28 cellular contexts compared by ENCODE assay signal in genomic region chr1:225440380-225440957, GRCh38. TPM values are rescaled to one million over a fixed set of nuclear protein-coding genes. Genes with fewer than 3 reads are reported as not detected.
DNase-seq lines count a peak whose midpoint lies in the region; ATAC-seq and TF ChIP-seq lines count a peak whose summit lies in the region.
"Had no signal": no experiment of that assay in that cellular context is flagged by ENCODE, and none has a peak within 500 bp of the region (broad histone marks: within the 10 kb centered on the region; RNA-seq: fewer than 3 reads in every experiment).

No MANE protein-coding gene starts in this region.

- H3K27me3 ChIP-seq in Caco-2 (replicated peaks; ENCODE audit: control insufficient read depth, insufficient read depth, low read length): no peaks in the 10 kb centered on the region; the same call in 1 of the 2 replicates
- no peaks in the 10 kb centered on the region for H3K27me3 ChIP-seq in SJCRH30
- H3K27me3 ChIP-seq: cardiac muscle cell, neutrophil, thyroid gland had no signal

- H3K9me3 ChIP-seq in Caco-2: no peaks in the 10 kb centered on the region
- no peaks in the 10 kb centered on the region for H3K9me3 ChIP-seq in HEK293 (ENCODE audit: control insufficient read depth, insufficient read depth, low read depth, low read length)
- H3K9me3 ChIP-seq in SJCRH30 (replicated peaks): no peaks in the 10 kb centered on the region
- H3K9me3 ChIP-seq: lower lobe of right lung, neutrophil, thyroid gland had no signal

- POLR2A ChIA-PET in Caco-2 (lab: Charles Lee): interaction anchor here (0.6 kb wide), 2 partner anchors 8 to 89 kb away, joined by 3 read pairs; no protein-coding TSS in a partner anchor
- POLR2A ChIA-PET in HEK293 (lab: Yijun Ruan, JAX): interaction anchor here (1.5 to 1.6 kb wide), 2 partner anchors 13 to 22 kb away, joined by 3 to 6 read pairs; partner anchors contain the start of gene LBR

- H3K4me3 Mint-ChIP-seq in Caco-2 (ENCODE audit: unreplicated experiment): no peak overlapping the region
- H3K4me3 Mint-ChIP-seq: activated CD4-positive, alpha-beta T cell treated with anti-CD3 and anti-CD28 coated beads, Interleukin-2, amount 10 ng/mL, durations not matched to agents 24 days and 14 days; activated naive CD4-positive, alpha-beta T cell treated with anti-CD3 and anti-CD28 coated beads, Interleukin-2, amount 50 U/mL, for 24 hours; activated T-helper 1 cell treated with anti-CD3 and anti-CD28 coated beads, Interleukin-12 subunit alpha, Interleukin-12 subunit beta, Interleukin-2, Interleukin-4 antibody, amounts not matched to agents 30 ng/mL and 10 ng/mL and 1 ng/mL, durations not matched to agents 14 hours and 24 hours and 36 hours; T-helper 2 cell treated with Interferon-gamma antibody and Interleukin-4, amounts not matched to agents 5 μg/mL and 100 μg/mL, for 36 hours had no signal

- DNase-seq in Caco-2 (peak in 1 of 2 experiments; percentile 42), left colon (peak; percentile 30 to 64), renal cortical epithelial cell (ENCODE audit: low read depth) (peak; percentile 59), SJCRH30 (no peak), NCI-H1092 treated with DMSO at 0.1 percent for 48 hours (lab: John Stamatoyannopoulos, UW) (no peak)
- DNase-seq: activated CD4-positive, alpha-beta T cell treated with anti-CD3 and anti-CD28 coated beads, Interleukin-2, amount 10 ng/mL, durations not matched to agents 24 days and 14 days; cortex of kidney; GM23248; islet precursor cell; lower lobe of right lung; NCI-H1436 treated with DMSO at 0.1 percent for 48 hours; NCI-H2171; NCI-H526; stimulated activated CD4-positive, alpha-beta T cell treated with anti-CD3 and anti-CD28 coated beads, Interleukin-4, amount 100 ng/mL, for 4 hours; stimulated activated naive CD4-positive, alpha-beta T cell treated with Interleukin-2 at 50 U/mL for 16 hours; thyroid gland had no signal

- H3K4me3 ChIP-seq in Caco-2 (ENCODE audit: low read depth, low read length): no peak overlapping the region
- H3K4me3 ChIP-seq in HEK293 (ENCODE audit: low read depth, low read length): no peak overlapping the region
- no peak overlapping the region for H3K4me3 ChIP-seq in SJCRH30
- H3K4me3 ChIP-seq: cardiac muscle cell, GM23248, lower lobe of right lung, SK-N-MC, thyroid gland had no signal

- peaks cover 20% of the 10 kb centered on the region for H3K4me1 Mint-ChIP-seq in Caco-2 (ENCODE audit: low read depth, unreplicated experiment)

- ATAC-seq in left colon: peak; percentile 44
- ATAC-seq in GM19463 (IDR thresholded peaks at IDR 0.05; ENCODE audit: unreplicated experiment): no peak
- no peak for ATAC-seq in GM18907 (IDR thresholded peaks at IDR 0.05; ENCODE audit: unreplicated experiment)

- H3K27ac ChIP-seq in HEK293 (ENCODE audit: extremely low read depth, low read depth, low read length) (no peak overlapping the region), SJCRH30 (no peak overlapping the region)
- H3K27ac ChIP-seq: C4-2B, cardiac muscle cell, GM23248, KMS-11, lower lobe of right lung, RWPE1, SK-N-MC, thyroid gland had no signal

- H3K4me1 ChIP-seq in Caco-2: peaks cover 31% of the 10 kb centered on the region
- no peaks in the 10 kb centered on the region for H3K4me1 ChIP-seq in HEK293 (ENCODE audit: control insufficient read depth, insufficient read depth, low read length)
- H3K4me1 ChIP-seq in SJCRH30: peaks cover 8% of the 10 kb centered on the region

- intact Hi-C loops in Caco-2 (cut with micrococcal nuclease; ENCODE audit: unreplicated experiment) (no loop called here), left colon (cut with DNase I, micrococcal nuclease) (no loop called here)

- no peaks in the 10 kb centered on the region for H3K9me3 Mint-ChIP-seq in Caco-2 (ENCODE audit: unreplicated experiment)
- H3K9me3 Mint-ChIP-seq: activated CD4-positive, alpha-beta T cell treated with anti-CD3 and anti-CD28 coated beads, Interleukin-2, amount 10 ng/mL, durations not matched to agents 24 days and 14 days; activated naive CD4-positive, alpha-beta T cell treated with anti-CD3 and anti-CD28 coated beads, Interleukin-2, amount 50 U/mL, for 24 hours; activated T-helper 1 cell treated with anti-CD3 and anti-CD28 coated beads, Interleukin-12 subunit alpha, Interleukin-12 subunit beta, Interleukin-2, Interleukin-4 antibody, amounts not matched to agents 30 ng/mL and 10 ng/mL and 1 ng/mL, durations not matched to agents 14 hours and 24 hours and 36 hours had no signal

- H3K36me3 ChIP-seq in Caco-2 (ENCODE audit: control insufficient read depth, insufficient read depth, low read length) (no peaks in the 10 kb centered on the region), HEK293 (ENCODE audit: control insufficient read depth in 2 of 2, insufficient read depth in 1 of 2, low read length in 2 of 2) (no peaks in the 10 kb centered on the region), SJCRH30 (no peaks in the 10 kb centered on the region)
- H3K36me3 ChIP-seq: cardiac muscle cell, lower lobe of right lung, neutrophil, thyroid gland had no signal

- no peaks in the 10 kb centered on the region for H3K27me3 Mint-ChIP-seq in Caco-2 (ENCODE audit: insufficient read depth, unreplicated experiment)
- H3K27me3 Mint-ChIP-seq: activated naive CD4-positive, alpha-beta T cell treated with anti-CD3 and anti-CD28 coated beads, Interleukin-2, amount 50 U/mL, for 24 hours had no signal

- peak overlapping the region; percentile 77 for H3K27ac Mint-ChIP-seq in Caco-2 (ENCODE audit: unreplicated experiment)
- H3K27ac Mint-ChIP-seq: activated CD4-positive, alpha-beta T cell treated with anti-CD3 and anti-CD28 coated beads, Interleukin-2, amount 10 ng/mL, durations not matched to agents 24 days and 14 days; activated naive CD4-positive, alpha-beta T cell treated with anti-CD3 and anti-CD28 coated beads, Interleukin-2, amount 50 U/mL, for 24 hours; activated T-helper 1 cell treated with anti-CD3 and anti-CD28 coated beads, Interleukin-12 subunit alpha, Interleukin-12 subunit beta, Interleukin-2, Interleukin-4 antibody, amounts not matched to agents 30 ng/mL and 10 ng/mL and 1 ng/mL, durations not matched to agents 14 hours and 24 hours and 36 hours had no signal

- TF ChIP-seq CTCF in Caco-2 (IDR thresholded peaks at IDR 0.05; ENCODE audit: insufficient read depth in 1 of 2, low read depth in 1 of 2, low read length in 1 of 2, severe bottlenecking in 1 of 2, unreplicated experiment in 1 of 2) (no peak), HEK293 (tag by site-specific recombination; IDR thresholded peaks at IDR 0.05) (no peak)

- CTCF ChIA-PET in Caco-2 (lab: Charles Lee): interaction anchor here (0.6 to 2.8 kb wide), 6 partner anchors 10 to 277 kb away, joined by 4 to 14 read pairs (median 4); partner anchors contain the start of gene LBR
- CTCF ChIA-PET in HEK293 (lab: Yijun Ruan, JAX): interaction anchor here (0.6 to 2.5 kb wide), 10 partner anchors 10 to 547 kb away, joined by 3 to 8 read pairs (median 6); no protein-coding TSS in a partner anchor

- H3K36me3 Mint-ChIP-seq in Caco-2 (ENCODE audit: insufficient read depth, unreplicated experiment): no peaks in the 10 kb centered on the region
- H3K36me3 Mint-ChIP-seq: activated naive CD4-positive, alpha-beta T cell treated with anti-CD3 and anti-CD28 coated beads, Interleukin-2, amount 50 U/mL, for 24 hours had no signal

- no TSS peak for BruUV-seq in Caco-2 (replicated peaks; lab: Mats Ljungman, UMichigan)

TF ChIP-seq in HEK293, 187 proteins besides CTCF, POLR2A, EP300 and RAD21:
- TF ChIP-seq ZNF24 (tag by site-specific recombination; IDR thresholded peaks at IDR 0.05) (0 out of 2 replicates have a peak, but pooled peaks have one; percentile 33), ZNF184 (tag by site-specific recombination; IDR thresholded peaks at IDR 0.05) (no peak)
TF ChIP-seq in HEK293: peak in this region for 1.

RNA-seq across cellular contexts. Expression of gene LBR, which starts 12.6 kb away (rescaled TPM):
- 127 and 149 TPM in 2 replicates for total RNA-seq in Caco-2 (2022)
- 10 to 100 TPM; 85.2 to 88.5 TPM for total RNA-seq in left colon
- total RNA-seq in renal cortical epithelial cell: 60.5 and 75.0 TPM in 2 replicates
- total RNA-seq in SJCRH30 (2014; rRNA removed; shearing (Covaris generic)): 145 TPM in 2 replicates

Comparison
In these comparisons a context has a peak if more than half of its experiments do, and no peak if none do; other contexts are left out.
1. DNase-seq: peak in left colon (2 of 2) and renal cortical epithelial cell (single experiment); none in SJCRH30 (0 of 2) and NCI-H1092 treated with DMSO at 0.1 percent for 48 hours (single experiment).